ENCODE assay signal across 27 cellular contexts in genomic region chr3:138854204-138854603, GRCh38.
"Had no signal": no experiment of that assay in that cellular context is flagged by ENCODE, and none has a peak within 500 bp of the region (broad histone marks: within the 10 kb centered on the region; RNA-seq: fewer than 3 reads in every experiment).

No MANE protein-coding gene starts in this region.

- H3K36me3 ChIP-seq: gastroesophageal sphincter, neural progenitor cell, tibial nerve had no signal

- H3K4me3 Mint-ChIP-seq: activated B cell treated with CpG ODN at 0.5 μM for 24 hours; activated CD8-positive, alpha-beta T cell treated with anti-CD3 and anti-CD28 coated beads for 36 hours; activated naive CD4-positive, alpha-beta T cell treated with anti-CD3 and anti-CD28 coated beads, Interleukin-2, amount 50 U/mL, for 24 hours; activated naive CD8-positive, alpha-beta T cell treated with anti-CD3 and anti-CD28 coated beads, Interleukin-2, amount 50 U/mL, for 24 hours; activated T-cell treated with anti-CD3 and anti-CD28 coated beads, Interleukin-2, amount 50 U/mL, for 4 hours; dendritic cell treated with granulocyte-macrophage colony-stimulating factor and Interleukin-4, amounts not matched to agents 40 ng/mL and 50 ng/mL, for 4 days; memory B cell; naive thymus-derived CD8-positive, alpha-beta T cell; neural progenitor cell; T-helper 1 cell treated with Interleukin-12 subunit alpha and Interleukin-12 subunit beta and Interleukin-4 antibody, amounts not matched to agents 30 μg/mL and 1 μg/mL, for 36 hours had no signal

- H2AFZ ChIP-seq: neural progenitor cell, parathyroid adenoma had no signal

- H3K4me1 ChIP-seq: gastroesophageal sphincter, neural progenitor cell, parathyroid adenoma, psoas muscle, tibial nerve had no signal

- H3K27ac ChIP-seq: gastroesophageal sphincter, neural progenitor cell, parathyroid adenoma, tibial nerve had no signal

- H3K27me3 Mint-ChIP-seq: activated CD8-positive, alpha-beta T cell treated with anti-CD3 and anti-CD28 coated beads for 36 hours; activated naive CD4-positive, alpha-beta T cell treated with anti-CD3 and anti-CD28 coated beads, Interleukin-2, amount 50 U/mL, for 24 hours; activated naive CD8-positive, alpha-beta T cell treated with anti-CD3 and anti-CD28 coated beads, Interleukin-2, amount 50 U/mL, for 24 hours; dendritic cell treated with granulocyte-macrophage colony-stimulating factor and Interleukin-4, amounts not matched to agents 40 ng/mL and 50 ng/mL, for 4 days had no signal

- FAIRE-seq: endometrium, islet of Langerhans had no signal

- H3K9me3 Mint-ChIP-seq: activated B cell treated with CpG ODN at 0.5 μM for 24 hours; activated CD8-positive, alpha-beta T cell treated with anti-CD3 and anti-CD28 coated beads for 36 hours; activated naive CD4-positive, alpha-beta T cell treated with anti-CD3 and anti-CD28 coated beads, Interleukin-2, amount 50 U/mL, for 24 hours; activated naive CD8-positive, alpha-beta T cell treated with anti-CD3 and anti-CD28 coated beads, Interleukin-2, amount 50 U/mL, for 24 hours; activated T-cell treated with anti-CD3 and anti-CD28 coated beads, Interleukin-2, amount 50 U/mL, for 4 hours; activated T-helper 2 cell treated with anti-CD3 and anti-CD28 coated beads, Interferon-gamma antibody, Interleukin-2, Interleukin-4, amounts not matched to agents 10 μg/mL and 5 μg/mL and 100 μg/mL, durations not matched to agents 14 hours and 24 hours and 36 hours; dendritic cell treated with granulocyte-macrophage colony-stimulating factor and Interleukin-4, amounts not matched to agents 40 ng/mL and 50 ng/mL, for 4 days; memory B cell; naive thymus-derived CD8-positive, alpha-beta T cell; neural progenitor cell; T-helper 1 cell treated with Interleukin-12 subunit alpha and Interleukin-12 subunit beta and Interleukin-4 antibody, amounts not matched to agents 30 μg/mL and 1 μg/mL, for 36 hours had no signal

- H3K36me3 Mint-ChIP-seq: activated naive CD4-positive, alpha-beta T cell treated with anti-CD3 and anti-CD28 coated beads, Interleukin-2, amount 50 U/mL, for 24 hours; memory B cell; naive thymus-derived CD8-positive, alpha-beta T cell; neural progenitor cell had no signal

- DNase-seq: activated B cell treated with CpG ODN at 0.5 μM for 24 hours; activated CD4-positive, alpha-beta T cell treated with anti-CD3 and anti-CD28 coated beads, Interleukin-2, amount 50 U/mL, for 1 hour; activated CD8-positive, alpha-beta T cell treated with anti-CD3 and anti-CD28 coated beads for 36 hours; activated naive CD8-positive, alpha-beta T cell treated with anti-CD3 and anti-CD28 coated beads, Interleukin-2, amount 50 U/mL, for 24 hours; activated T-cell treated with anti-CD3 and anti-CD28 coated beads, Interleukin-2, amount 50 U/mL, for 4 hours; amygdala; central memory CD4-positive, alpha-beta T cell; effector CD8-positive, alpha-beta T cell; midbrain; naive thymus-derived CD8-positive, alpha-beta T cell; occipital lobe; psoas muscle; stimulated activated CD4-positive, alpha-beta T cell treated with anti-CD3 and anti-CD28 coated beads, Interleukin-2, amount 100 ng/mL, for 48 hours; stimulated activated naive CD4-positive, alpha-beta T cell treated with Interleukin-2 at 50 U/mL for 16 hours; SW 1271; T1000 had no signal

- H3K4me2 ChIP-seq: neural progenitor cell had no signal

- H3K9me3 ChIP-seq: gastroesophageal sphincter, psoas muscle, tibial nerve had no signal

- H3K27me3 ChIP-seq: gastroesophageal sphincter, tibial nerve had no signal

- H3K79me2 ChIP-seq: parathyroid adenoma had no signal

- ATAC-seq: activated CD8-positive, alpha-beta T cell treated with anti-CD3 and anti-CD28 coated beads for 36 hours; activated naive CD8-positive, alpha-beta T cell treated with anti-CD3 and anti-CD28 coated beads, Interleukin-2, amount 50 U/mL, for 24 hours; activated T-cell treated with anti-CD3 and anti-CD28 coated beads, Interleukin-2, amount 50 U/mL, for 4 hours; gastroesophageal sphincter; naive thymus-derived CD8-positive, alpha-beta T cell had no signal

- H3K4me3 ChIP-seq: gastroesophageal sphincter, neural progenitor cell, psoas muscle, tibial nerve had no signal

- H3K27ac Mint-ChIP-seq: activated B cell treated with CpG ODN at 0.5 μM for 24 hours; activated CD8-positive, alpha-beta T cell treated with anti-CD3 and anti-CD28 coated beads for 36 hours; activated naive CD4-positive, alpha-beta T cell treated with anti-CD3 and anti-CD28 coated beads, Interleukin-2, amount 50 U/mL, for 24 hours; activated naive CD8-positive, alpha-beta T cell treated with anti-CD3 and anti-CD28 coated beads, Interleukin-2, amount 50 U/mL, for 24 hours; activated T-helper 2 cell treated with anti-CD3 and anti-CD28 coated beads, Interferon-gamma antibody, Interleukin-2, Interleukin-4, amounts not matched to agents 10 μg/mL and 5 μg/mL and 100 μg/mL, durations not matched to agents 14 hours and 24 hours and 36 hours; dendritic cell treated with granulocyte-macrophage colony-stimulating factor and Interleukin-4, amounts not matched to agents 40 ng/mL and 50 ng/mL, for 4 days; memory B cell; naive thymus-derived CD8-positive, alpha-beta T cell; neural progenitor cell; T-helper 1 cell treated with Interleukin-12 subunit alpha and Interleukin-12 subunit beta and Interleukin-4 antibody, amounts not matched to agents 30 μg/mL and 1 μg/mL, for 36 hours had no signal

- H3K9ac ChIP-seq: neural progenitor cell, parathyroid adenoma had no signal

- H3K4me1 Mint-ChIP-seq: activated B cell treated with CpG ODN at 0.5 μM for 24 hours; activated naive CD4-positive, alpha-beta T cell treated with anti-CD3 and anti-CD28 coated beads, Interleukin-2, amount 50 U/mL, for 24 hours; activated naive CD8-positive, alpha-beta T cell treated with anti-CD3 and anti-CD28 coated beads, Interleukin-2, amount 50 U/mL, for 24 hours; memory B cell had no signal
